13 cellular contexts compared by ENCODE assay signal in genomic region chr2:38394903-38395341, GRCh38. TPM values are rescaled to one million over a fixed set of nuclear protein-coding genes. Genes with fewer than 3 reads are reported as not detected.
A peak's percentile ranks its signal among the peaks of the same experiment; 100 is the strongest.
DNase-seq lines count a peak whose midpoint lies in the region; ATAC-seq and TF ChIP-seq lines count a peak whose summit lies in the region.
"Had no signal": no experiment of that assay in that cellular context is flagged by ENCODE, and none has a peak within 500 bp of the region (broad histone marks: within the 10 kb centered on the region; RNA-seq: fewer than 3 reads in every experiment).

No MANE protein-coding gene starts in this region.

- ATAC-seq in HG03469 (IDR thresholded peaks at IDR 0.05; ENCODE audit: unreplicated experiment), result peak; percentile 48
- ATAC-seq in GM19324 (IDR thresholded peaks at IDR 0.05; ENCODE audit: low FRiP score, unreplicated experiment), result no peak
- no peak for ATAC-seq in heart left ventricle
- ATAC-seq: CD8-positive, alpha-beta T cell had no signal

- H3K27me3 Mint-ChIP-seq in T-helper 2 cell treated with Interferon-gamma antibody and Interleukin-4, amounts not matched to agents 5 μg/mL and 100 μg/mL, for 36 hours (ENCODE audit: low read depth), result peaks cover 26% of the 10 kb centered on the region
- peaks cover 20% of the 10 kb centered on the region for H3K27me3 Mint-ChIP-seq in activated CD4-positive, alpha-beta T cell treated with anti-CD3 and anti-CD28 coated beads, Interleukin-2, amount 10 ng/mL, durations not matched to agents 24 days and 14 days

- no peak for TF ChIP-seq CTCF in kidney epithelial cell (IDR thresholded peaks at IDR 0.05; ENCODE audit: insufficient read depth, low read length, poor library complexity, severe bottlenecking)
- TF ChIP-seq CTCF in heart left ventricle (IDR thresholded peaks at IDR 0.05), result no peak

- no peak overlapping the region for H3K27ac ChIP-seq in heart left ventricle

- DNase-seq in Daoy (ENCODE audit: low read depth), result peak; percentile 86
- DNase-seq in T-helper 2 cell treated with Interferon-gamma antibody and Interleukin-4, amounts not matched to agents 5 μg/mL and 100 μg/mL, for 36 hours (ENCODE audit: low spot score), result peak; percentile 20
- DNase-seq in kidney epithelial cell (ENCODE audit: low read depth), result peak; percentile 57
- DNase-seq in NCI-H82 (lab: John Stamatoyannopoulos, UW), result no peak
- DNase-seq in activated CD4-positive, alpha-beta T cell treated with anti-CD3 and anti-CD28 coated beads, Interleukin-2, amount 10 ng/mL, durations not matched to agents 24 days and 14 days, result no peak
- no peak for DNase-seq in heart left ventricle
- DNase-seq: activated T-cell treated with anti-CD3 and anti-CD28 coated beads for 4 hours; CD8-positive, alpha-beta T cell; hippocampal formation; NCI-H345 had no signal

- no peak for TF ChIP-seq POLR2A in heart left ventricle (IDR thresholded peaks at IDR 0.05)

- H3K4me3 ChIP-seq in kidney epithelial cell (ENCODE audit: low read depth, low read length), result no peak overlapping the region
- H3K4me3 ChIP-seq in heart left ventricle, result no peak overlapping the region
- H3K4me3 ChIP-seq: skin epidermis had no signal

- H3K27me3 ChIP-seq in kidney epithelial cell (ENCODE audit: control insufficient read depth, insufficient read depth, low read length), result no peaks in the 10 kb centered on the region
- no peaks in the 10 kb centered on the region for H3K27me3 ChIP-seq in heart left ventricle

- intact Hi-C loops in activated CD4-positive, alpha-beta T cell treated with anti-CD3 and anti-CD28 coated beads, Interleukin-2, amount 10 ng/mL, durations not matched to agents 24 days and 14 days (cut with micrococcal nuclease), result loop anchor here (1.0 to 2.0 kb wide), 2 partner anchors 14 to 67 kb away; no protein-coding TSS in a partner anchor
- intact Hi-C loops in heart left ventricle (cut with DNase I), result no loop called here

- no peak overlapping the region for H3K27ac Mint-ChIP-seq in T-helper 2 cell treated with Interferon-gamma antibody and Interleukin-4, amounts not matched to agents 5 μg/mL and 100 μg/mL, for 36 hours
- no peak overlapping the region for H3K27ac Mint-ChIP-seq in activated CD4-positive, alpha-beta T cell treated with anti-CD3 and anti-CD28 coated beads, Interleukin-2, amount 10 ng/mL, durations not matched to agents 24 days and 14 days
- H3K27ac Mint-ChIP-seq: CD8-positive, alpha-beta T cell had no signal

- peaks cover 0 to under 1% (median 0%) of the 10 kb centered on the region in 12 donors for H3K9me3 ChIP-seq in heart left ventricle

- H3K36me3 Mint-ChIP-seq in T-helper 2 cell treated with Interferon-gamma antibody and Interleukin-4, amounts not matched to agents 5 μg/mL and 100 μg/mL, for 36 hours (ENCODE audit: low read depth), result peaks cover 2% of the 10 kb centered on the region
- no peaks in the 10 kb centered on the region for H3K36me3 Mint-ChIP-seq in activated CD4-positive, alpha-beta T cell treated with anti-CD3 and anti-CD28 coated beads, Interleukin-2, amount 10 ng/mL, durations not matched to agents 24 days and 14 days (ENCODE audit: low read depth)
- H3K36me3 Mint-ChIP-seq: CD8-positive, alpha-beta T cell had no signal

- 77 to 83% (median 80%) methylated on average over 5 of the region's 5 CpGs for WGBS in heart left ventricle, 4 donors

- H3K9me3 Mint-ChIP-seq in T-helper 2 cell treated with Interferon-gamma antibody and Interleukin-4, amounts not matched to agents 5 μg/mL and 100 μg/mL, for 36 hours, result no peaks in the 10 kb centered on the region
- no peaks in the 10 kb centered on the region for H3K9me3 Mint-ChIP-seq in activated CD4-positive, alpha-beta T cell treated with anti-CD3 and anti-CD28 coated beads, Interleukin-2, amount 10 ng/mL, durations not matched to agents 24 days and 14 days
- H3K9me3 Mint-ChIP-seq: CD8-positive, alpha-beta T cell had no signal

- no peaks in the 10 kb centered on the region for H3K4me1 ChIP-seq in heart left ventricle

- H3K36me3 ChIP-seq in kidney epithelial cell (ENCODE audit: control insufficient read depth, insufficient read depth, low read length) (no peaks in the 10 kb centered on the region), heart left ventricle (no peaks in the 10 kb centered on the region)

- H3K4me3 Mint-ChIP-seq in T-helper 2 cell treated with Interferon-gamma antibody and Interleukin-4, amounts not matched to agents 5 μg/mL and 100 μg/mL, for 36 hours, result peak overlapping the region; percentile 27
- no peak overlapping the region for H3K4me3 Mint-ChIP-seq in activated CD4-positive, alpha-beta T cell treated with anti-CD3 and anti-CD28 coated beads, Interleukin-2, amount 10 ng/mL, durations not matched to agents 24 days and 14 days
- H3K4me3 Mint-ChIP-seq: CD8-positive, alpha-beta T cell had no signal

- peaks cover 19% of the 10 kb centered on the region for H3K4me1 Mint-ChIP-seq in T-helper 2 cell treated with Interferon-gamma antibody and Interleukin-4, amounts not matched to agents 5 μg/mL and 100 μg/mL, for 36 hours (ENCODE audit: low read depth)
- peaks cover 12% of the 10 kb centered on the region for H3K4me1 Mint-ChIP-seq in activated CD4-positive, alpha-beta T cell treated with anti-CD3 and anti-CD28 coated beads, Interleukin-2, amount 10 ng/mL, durations not matched to agents 24 days and 14 days

RNA-seq across cellular contexts. Expression of gene ATL2, which starts 17.8 kb away (rescaled TPM):
- 132 and 169 TPM in 2 replicates for total RNA-seq in Daoy (2014; rRNA removed; shearing (Covaris generic))
- total RNA-seq in kidney epithelial cell, result 60.0 and 65.8 TPM in 2 replicates
- 58.1 and 67.3 TPM in 2 replicates for total RNA-seq in activated CD4-positive, alpha-beta T cell treated with anti-CD3 and anti-CD28 coated beads, Interleukin-2, amount 10 ng/mL, durations not matched to agents 24 days and 14 days
- 10 to 100 TPM; 25.7 to 41.9 (median 30.6) TPM for total RNA-seq in heart left ventricle
- polyA plus RNA-seq in heart left ventricle, result 10 to 100 TPM in 1 of 2 donors, 1 to 10 TPM in 1; 8.7 to 25.5 TPM

Comparison
In these comparisons a context has a peak if more than half of its experiments do, and no peak if none do; other contexts are left out.
1. DNase-seq: peak in Daoy (single experiment), T-helper 2 cell treated with Interferon-gamma antibody and Interleukin-4, amounts not matched to agents 5 μg/mL and 100 μg/mL, for 36 hours (single experiment) and kidney epithelial cell (single experiment); none in NCI-H82 (single experiment), activated CD4-positive, alpha-beta T cell treated with anti-CD3 and anti-CD28 coated beads, Interleukin-2, amount 10 ng/mL, durations not matched to agents 24 days and 14 days (single experiment) and heart left ventricle (0 of 5).